ENCODE assay signal across 1 cellular context in genomic region chr10:31031666-31032514, GRCh38.
TF ChIP-seq lines count a peak whose summit lies in the region.

TSS of gene ZNF438 (minus strand) at chr10:31031865. CDS start at chr10:30877034, 154,831 bp downstream.

TF ChIP-seq in GM12878, 131 proteins besides CTCF, POLR2A, EP300 and RAD21 (continued from another document and continues in another):
- TF ChIP-seq ZBTB40 (IDR thresholded peaks at IDR 0.05; ENCODE audit: borderline replicate concordance) (no peak), MTA3 (IDR thresholded peaks at IDR 0.05; ENCODE audit: borderline replicate concordance, low read length) (no peak; the same call in 1 of the 2 replicates), ZBED1 (IDR thresholded peaks at IDR 0.05; ENCODE audit: borderline replicate concordance) (no peak), LARP7 (IDR thresholded peaks at IDR 0.05) (peak; percentile 98), CBFB (IDR thresholded peaks at IDR 0.05; ENCODE audit: low read depth) (no peak; the same call in 1 of the 2 replicates), SMAD5 (IDR thresholded peaks at IDR 0.05; ENCODE audit: low read depth) (0 out of 2 replicates have a peak, but pooled peaks have one; percentile 3), SP1 (IDR thresholded peaks at IDR 0.05; ENCODE audit: low read depth, low read length) (peak; percentile 38), SRF (IDR thresholded peaks at IDR 0.05; ENCODE audit: low read depth in 2 of 2, low read length in 2 of 2) (no peak), ZNF207 (IDR thresholded peaks at IDR 0.05; ENCODE audit: borderline replicate concordance) (peak; percentile 93), ETV6 (conservative IDR thresholded peaks at IDR 0.05 in 1 of 2, IDR thresholded peaks at IDR 0.05 in 1 of 2; ENCODE audit: borderline replicate concordance in 1 of 2, low read depth in 1 of 2) (no peak), BHLHE40 (IDR thresholded peaks at IDR 0.05; ENCODE audit: borderline replicate concordance in 1 of 2, low read depth in 2 of 2, low read length in 1 of 2) (peak; percentile 35 to 73; a peak in 2 of 4 replicates), RELB (IDR thresholded peaks at IDR 0.05; ENCODE audit: low read depth) (no peak), TCF7 (IDR thresholded peaks at IDR 0.05; ENCODE audit: borderline replicate concordance) (no peak), RELA (IDR thresholded peaks at IDR 0.05; ENCODE audit: borderline replicate concordance, partially characterized antibody) (peak; percentile 92), ATF3 (IDR thresholded peaks at IDR 0.05; ENCODE audit: borderline replicate concordance, extremely low read depth, low read depth, low read length) (no peak), BCLAF1 (IDR thresholded peaks at IDR 0.05) (0 out of 2 replicates have a peak, but pooled peaks have one; percentile 30), STAT3 (IDR thresholded peaks at IDR 0.05; ENCODE audit: low read depth, low read length) (no peak), ZNF622 (IDR thresholded peaks at IDR 0.05) (no peak), MXI1 (IDR thresholded peaks at IDR 0.05; ENCODE audit: low read depth, low read length) (peak; percentile 63), YBX1 (IDR thresholded peaks at IDR 0.05) (no peak), GATAD2B (conservative IDR thresholded peaks at IDR 0.05; ENCODE audit: low read depth) (peak; percentile 96), BACH1 (IDR thresholded peaks at IDR 0.05; ENCODE audit: borderline replicate concordance) (peak; percentile 74; the same call in 1 of the 2 replicates), REST (IDR thresholded peaks at IDR 0.05; ENCODE audit: low read depth, low read length) (no peak), NRF1 (conservative IDR thresholded peaks at IDR 0.05; ENCODE audit: low read depth, low read length) (peak; percentile 65), EZH2 (IDR thresholded peaks at IDR 0.05; ENCODE audit: borderline replicate concordance, control insufficient read depth, low read depth, low read length) (no peak), HDAC2 (IDR thresholded peaks at IDR 0.05) (no peak), PML (IDR thresholded peaks at IDR 0.05; ENCODE audit: low read length) (peak; percentile 80; the same call in 1 of the 2 replicates), MTA2 (IDR thresholded peaks at IDR 0.05; ENCODE audit: low read depth) (no peak), ZNF274 (IDR thresholded peaks at IDR 0.05; ENCODE audit: insufficient read depth, insufficient read length) (no peak), FOXK2 (IDR thresholded peaks at IDR 0.05) (no peak), SMC3 (IDR thresholded peaks at IDR 0.05; ENCODE audit: borderline replicate concordance, low read length) (peak; percentile 54), E2F4 (IDR thresholded peaks at IDR 0.05; ENCODE audit: low read depth, low read length) (no peak), ZNF24 (IDR thresholded peaks at IDR 0.05) (no peak), RFX5 (IDR thresholded peaks at IDR 0.05; ENCODE audit: low read depth, low read length) (no peak), CREB1 (IDR thresholded peaks at IDR 0.05; ENCODE audit: low read depth) (peak; percentile 93), CEBPB (IDR thresholded peaks at IDR 0.05; ENCODE audit: borderline replicate concordance in 1 of 2, low read depth in 2 of 2, low read length in 2 of 2) (no peak), MAX (IDR thresholded peaks at IDR 0.05; ENCODE audit: low read depth, low read length) (peak; percentile 81), NKRF (conservative IDR thresholded peaks at IDR 0.05) (peak; percentile 70), KDM1A (IDR thresholded peaks at IDR 0.05; ENCODE audit: borderline replicate concordance) (no peak), ESRRA (IDR thresholded peaks at IDR 0.05; ENCODE audit: low read length) (no peak), IRF4 (IDR thresholded peaks at IDR 0.05; ENCODE audit: low read depth, low read length) (peak; percentile 44; the same call in 1 of the 2 replicates), IRF3 (IDR thresholded peaks at IDR 0.05) (no peak), NFIC (IDR thresholded peaks at IDR 0.05; ENCODE audit: low read depth, low read length) (no peak), TBL1XR1 (IDR thresholded peaks at IDR 0.05; ENCODE audit: low read depth, low read length) (no peak), PBX3 (IDR thresholded peaks at IDR 0.05; ENCODE audit: insufficient replicate concordance, low read depth, low read length) (no peak), STAT1 (conservative IDR thresholded peaks at IDR 0.05) (peak; percentile 30; the same call in 1 of the 2 replicates), JUNB (IDR thresholded peaks at IDR 0.05) (no peak)
